ENCODE assay signal across 33 cellular contexts in the genomic region with DNA sequence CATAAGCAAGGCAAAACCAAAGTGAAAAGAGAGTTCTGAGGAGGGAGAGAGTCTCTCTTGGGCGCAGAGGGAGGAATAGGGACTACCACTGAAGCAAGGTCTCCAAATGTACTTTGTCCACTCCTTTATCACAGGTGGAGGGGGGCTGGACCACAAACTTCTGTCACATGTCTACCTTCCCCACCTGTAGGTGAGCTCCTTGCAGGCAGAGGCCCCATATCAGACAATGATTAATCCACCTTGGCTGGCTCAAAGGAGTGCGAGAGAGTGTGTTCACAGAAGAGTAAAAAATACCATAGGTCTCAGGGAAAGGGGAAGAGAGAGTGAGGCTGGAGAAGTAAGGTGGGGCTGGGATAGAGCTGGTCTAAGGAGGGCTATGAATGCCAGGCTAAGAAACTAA. TPM values are rescaled to one million over a fixed set of nuclear protein-coding genes. Genes with fewer than 3 reads are reported as not detected.
A peak's percentile ranks its signal among the peaks of the same experiment; 100 is the strongest.
DNase-seq lines count a peak whose midpoint lies in the region; ATAC-seq and TF ChIP-seq lines count a peak whose summit lies in the region.
"Had no signal": no experiment of that assay in that cellular context is flagged by ENCODE, and none has a peak within 500 bp of the region (broad histone marks: within the 10 kb centered on the region; RNA-seq: fewer than 3 reads in every experiment).

No MANE protein-coding gene starts in this region.

- no peak for TF ChIP-seq POLR2A in body of pancreas (IDR thresholded peaks at IDR 0.05)

- H3K36me3 ChIP-seq in DND-41 (ENCODE audit: insufficient read depth, low read length), result peaks cover 68% of the 10 kb centered on the region
- H3K36me3 ChIP-seq in body of pancreas (replicated peaks in 1 of 2; ENCODE audit: insufficient read depth in 1 of 2, low read depth in 2 of 2), result no peaks in the 10 kb centered on the region
- H3K36me3 ChIP-seq: tibial artery had no signal

- intact Hi-C loops in body of pancreas (cut with DNase I), result no loop called here

- peaks cover 44% of the 10 kb centered on the region for H3K4me1 ChIP-seq in DND-41 (ENCODE audit: insufficient read depth, low read length)
- peaks cover 20% of the 10 kb centered on the region for H3K4me1 ChIP-seq in body of pancreas
- H3K4me1 ChIP-seq: parathyroid adenoma had no signal

- DNase-seq in DND-41 (no peak), body of pancreas (peak in 3 of 4 donors; percentile 22 to 64 (median 32)), mucosa of gallbladder (ENCODE audit: low spot score) (peak; percentile 67), NCI-H748 treated with DMSO at 0.1 percent for 48 hours (lab: John Stamatoyannopoulos, UW) (no peak), NCI-H1048 (lab: John Stamatoyannopoulos, UW) (no peak), SKM-1 treated with dmso at 0.1 percent for 144 hours (lab: John Stamatoyannopoulos, UW; ENCODE audit: unreplicated experiment) (no peak)
- no peak for DNase-seq in stimulated activated naive B cell treated with anti-CD40 and anti-IgM and Interleukin-4, amounts not matched to agents 10 μg/mL and 1 μg/mL and 100 μg/mL, for 72 hours
- DNase-seq: activated CD4-positive, alpha-beta T cell treated with anti-CD3 and anti-CD28 coated beads for 4 hours; activated CD8-positive, alpha-beta memory T cell treated with anti-CD3 and anti-CD28 coated beads for 24 hours; activated effector memory CD4-positive, alpha-beta T cell treated with Interleukin-2 at 50 U/mL for 16 hours; activated naive CD8-positive, alpha-beta T cell treated with anti-CD3 and anti-CD28 coated beads, Interleukin-2, amount 10 ng/mL, durations not matched to agents 7 days and 5 days; central memory CD4-positive, alpha-beta T cell; dermis blood vessel endothelial cell; DMS79 treated with DMSO at 0.1 percent for 48 hours; endodermal cell; foreskin fibroblast; GF-D8; Karpas-422; natural killer cell; NCI-H146; NCI-H774; SHP77 treated with DMSO at 0.1 percent for 48 hours; stimulated activated CD4-positive, alpha-beta T cell treated with anti-CD3 and anti-CD28 coated beads, Interleukin-1b, Interleukin-23, amount 100 ng/mL, for 48 hours; tibial artery had no signal

- peaks cover 21% of the 10 kb centered on the region for H4K20me1 ChIP-seq in DND-41 (ENCODE audit: insufficient read depth, low read length)

- peak overlapping the region; percentile 6; the same call in 1 of the 2 replicates for H3K4me2 ChIP-seq in DND-41 (ENCODE audit: insufficient read depth, low read length)

- H3K27me3 Mint-ChIP-seq in stimulated activated naive B cell treated with anti-CD40 and anti-IgM and Interleukin-4, amounts not matched to agents 10 μg/mL and 1 μg/mL and 100 μg/mL, for 72 hours, result no peaks in the 10 kb centered on the region
- H3K27me3 Mint-ChIP-seq: activated naive CD8-positive, alpha-beta T cell treated with anti-CD3 and anti-CD28 coated beads, Interleukin-2, amount 10 ng/mL, durations not matched to agents 7 days and 5 days had no signal

- no peaks in the 10 kb centered on the region for H3K9me3 ChIP-seq in DND-41 (ENCODE audit: insufficient read depth, low read length, severe bottlenecking)
- H3K9me3 ChIP-seq in body of pancreas, result no peaks in the 10 kb centered on the region
- H3K9me3 ChIP-seq: tibial artery had no signal

- no peaks in the 10 kb centered on the region for H3K9me3 Mint-ChIP-seq in stimulated activated naive B cell treated with anti-CD40 and anti-IgM and Interleukin-4, amounts not matched to agents 10 μg/mL and 1 μg/mL and 100 μg/mL, for 72 hours
- H3K9me3 Mint-ChIP-seq: activated naive CD8-positive, alpha-beta T cell treated with anti-CD3 and anti-CD28 coated beads, Interleukin-2, amount 10 ng/mL, durations not matched to agents 7 days and 5 days; endodermal cell; mesothelial cell of epicardium; natural killer cell; T-helper 2 cell treated with Interferon-gamma antibody and Interleukin-4, amounts not matched to agents 5 μg/mL and 100 μg/mL, for 36 hours had no signal

- H3K4me3 ChIP-seq in DND-41 (ENCODE audit: low read depth in 1 of 2, low read length in 2 of 2) (no peak overlapping the region), body of pancreas (no peak overlapping the region)
- H3K4me3 ChIP-seq: skin epidermis, tibial artery had no signal

- peaks cover 69 to 85% of the 10 kb centered on the region in 2 donors for H3K4me1 Mint-ChIP-seq in stimulated activated naive B cell treated with anti-CD40 and anti-IgM and Interleukin-4, amounts not matched to agents 10 μg/mL and 1 μg/mL and 100 μg/mL, for 72 hours

- H3K27ac ChIP-seq in DND-41 (ENCODE audit: low read length), result no peak overlapping the region
- H3K27ac ChIP-seq in body of pancreas, result no peak overlapping the region
- H3K27ac ChIP-seq: C4-2B, parathyroid adenoma, skin epidermis, tibial artery, VCaP had no signal

- H3K9ac ChIP-seq in DND-41 (ENCODE audit: low read depth, low read length), result no peak overlapping the region
- H3K9ac ChIP-seq: parathyroid adenoma had no signal

- H3K79me2 ChIP-seq in DND-41 (ENCODE audit: insufficient read depth, low read length), result peaks cover 78% of the 10 kb centered on the region
- H3K79me2 ChIP-seq: parathyroid adenoma had no signal

- 28 to 56% methylated on average over 2 of the region's 2 CpGs for WGBS in body of pancreas, 2 donors

- H3K27me3 ChIP-seq in DND-41 (ENCODE audit: insufficient read depth, low read length, poor library complexity) (no peaks in the 10 kb centered on the region), body of pancreas (no peaks in the 10 kb centered on the region)
- H3K27me3 ChIP-seq: tibial artery had no signal

- H3K36me3 Mint-ChIP-seq in stimulated activated naive B cell treated with anti-CD40 and anti-IgM and Interleukin-4, amounts not matched to agents 10 μg/mL and 1 μg/mL and 100 μg/mL, for 72 hours, result peaks cover 17 to 58% of the 10 kb centered on the region in 2 donors
- H3K36me3 Mint-ChIP-seq: natural killer cell had no signal

- TF ChIP-seq CTCF in DND-41 (IDR thresholded peaks at IDR 0.05; ENCODE audit: borderline replicate concordance, extremely low read depth, low read length, poor library complexity, severe bottlenecking), result no peak
- no peak for TF ChIP-seq CTCF in body of pancreas (IDR thresholded peaks at IDR 0.05)

- ATAC-seq in DND-41 (ENCODE audit: insufficient read depth, low read depth) (no peak), body of pancreas (no peak), HG03342 (IDR thresholded peaks at IDR 0.05; ENCODE audit: unreplicated experiment) (no peak)
- no peak for ATAC-seq in stimulated activated naive B cell treated with anti-CD40 and anti-IgM and Interleukin-4, amounts not matched to agents 10 μg/mL and 1 μg/mL and 100 μg/mL, for 72 hours (replicated peaks)
- ATAC-seq: HCT116, HepG2, natural killer cell had no signal

- peak overlapping the region; percentile 84 for H3K27ac Mint-ChIP-seq in stimulated activated naive B cell treated with anti-CD40 and anti-IgM and Interleukin-4, amounts not matched to agents 10 μg/mL and 1 μg/mL and 100 μg/mL, for 72 hours
- H3K27ac Mint-ChIP-seq: activated naive CD8-positive, alpha-beta T cell treated with anti-CD3 and anti-CD28 coated beads, Interleukin-2, amount 10 ng/mL, durations not matched to agents 7 days and 5 days; endodermal cell; mesothelial cell of epicardium; natural killer cell; T-helper 2 cell treated with Interferon-gamma antibody and Interleukin-4, amounts not matched to agents 5 μg/mL and 100 μg/mL, for 36 hours had no signal

- H2AFZ ChIP-seq in DND-41 (ENCODE audit: low read depth, low read length), result no peak overlapping the region
- H2AFZ ChIP-seq: parathyroid adenoma had no signal

- peak overlapping the region; percentile 39 to 62 for H3K4me3 Mint-ChIP-seq in stimulated activated naive B cell treated with anti-CD40 and anti-IgM and Interleukin-4, amounts not matched to agents 10 μg/mL and 1 μg/mL and 100 μg/mL, for 72 hours
- H3K4me3 Mint-ChIP-seq: activated naive CD8-positive, alpha-beta T cell treated with anti-CD3 and anti-CD28 coated beads, Interleukin-2, amount 10 ng/mL, durations not matched to agents 7 days and 5 days; endodermal cell; mesothelial cell of epicardium; natural killer cell; T-helper 2 cell treated with Interferon-gamma antibody and Interleukin-4, amounts not matched to agents 5 μg/mL and 100 μg/mL, for 36 hours had no signal

RNA-seq across cellular contexts. Expression of a gene that starts 4.5 kb away (rescaled TPM):
- total RNA-seq in body of pancreas (1 to 10 TPM; 2.3 to 8.6 TPM), mucosa of gallbladder (17.5 TPM)
- total RNA-seq: HepG2 had no signal

Comparison
In these comparisons a context has a peak if more than half of its experiments do, and no peak if none do; other contexts are left out.
1. DNase-seq: peak in body of pancreas (3 of 4) and mucosa of gallbladder (single experiment); none in DND-41 (single experiment), stimulated activated naive B cell treated with anti-CD40 and anti-IgM and Interleukin-4, amounts not matched to agents 10 μg/mL and 1 μg/mL and 100 μg/mL, for 72 hours (single experiment), NCI-H748 treated with DMSO at 0.1 percent for 48 hours (single experiment), NCI-H1048 (single experiment) and SKM-1 treated with dmso at 0.1 percent for 144 hours (single experiment).